ENCODE assay signal across 15 cellular contexts in genomic region chr3:179801263-179801662, GRCh38.
A peak's percentile ranks its signal among the peaks of the same experiment; 100 is the strongest.
DNase-seq lines count a peak whose midpoint lies in the region; ATAC-seq and TF ChIP-seq lines count a peak whose summit lies in the region.
"Had no signal": no experiment of that assay in that cellular context is flagged by ENCODE, and none has a peak within 500 bp of the region (broad histone marks: within the 10 kb centered on the region; RNA-seq: fewer than 3 reads in every experiment).

No MANE protein-coding gene starts in this region.

- ATAC-seq in left lung (peak; percentile 62), aorta (ENCODE audit: low FRiP score) (no peak), GM18861 (IDR thresholded peaks at IDR 0.05; ENCODE audit: unreplicated experiment) (no peak)
- no peak for ATAC-seq in natural killer cell treated with Interleukin-12 subunit alpha and Interleukin-12 subunit beta and Interleukin-15 and Interleukin-18, amount 100 ng/mL, for 72 hours
- ATAC-seq: naive thymus-derived CD4-positive, alpha-beta T cell had no signal

- H3K27ac Mint-ChIP-seq in natural killer cell treated with Interleukin-12 subunit alpha and Interleukin-12 subunit beta and Interleukin-15 and Interleukin-18, amount 100 ng/mL, for 72 hours, result no peak overlapping the region
- no peak overlapping the region for H3K27ac Mint-ChIP-seq in immature natural killer cell
- H3K27ac Mint-ChIP-seq: activated naive CD8-positive, alpha-beta T cell treated with anti-CD3 and anti-CD28 coated beads, Interleukin-2, amount 10 ng/mL, durations not matched to agents 7 days and 5 days; naive thymus-derived CD4-positive, alpha-beta T cell had no signal

- no peaks in the 10 kb centered on the region for H3K36me3 Mint-ChIP-seq in natural killer cell treated with Interleukin-12 subunit alpha and Interleukin-12 subunit beta and Interleukin-15 and Interleukin-18, amount 100 ng/mL, for 72 hours
- no peaks in the 10 kb centered on the region for H3K36me3 Mint-ChIP-seq in immature natural killer cell
- H3K36me3 Mint-ChIP-seq: activated naive CD8-positive, alpha-beta T cell treated with anti-CD3 and anti-CD28 coated beads, Interleukin-2, amount 10 ng/mL, durations not matched to agents 7 days and 5 days had no signal

- H3K4me1 ChIP-seq in left lung (no peaks in the 10 kb centered on the region), aorta (ENCODE audit: control insufficient read depth in 1 of 2, insufficient read depth in 2 of 2, low read length in 2 of 2) (no peaks in the 10 kb centered on the region)
- H3K4me1 ChIP-seq: transverse colon had no signal

- DNase-seq in AML-193 (lab: John Stamatoyannopoulos, UW) (peak; percentile 81 to 83), NB4 (ENCODE audit: low read depth) (peak; percentile 34), brain pericyte (ENCODE audit: low read depth, low spot score) (peak; percentile 15), left lung (no peak), aorta (no peak), immature natural killer cell (no peak)
- DNase-seq in natural killer cell treated with Interleukin-12 subunit alpha and Interleukin-12 subunit beta and Interleukin-15 and Interleukin-18, amount 100 ng/mL, for 72 hours (ENCODE audit: low spot score), result no peak
- DNase-seq: activated naive CD8-positive, alpha-beta T cell treated with anti-CD3 and anti-CD28 coated beads, Interleukin-2, amount 10 ng/mL, durations not matched to agents 7 days and 5 days; naive thymus-derived CD4-positive, alpha-beta T cell; NCI-H1694; T-helper 9 cell; transverse colon had no signal

- intact Hi-C loops in left lung (cut with DNase I) (no loop called here), aorta (cut with DNase I) (no loop called here)

- H3K9me3 Mint-ChIP-seq in natural killer cell treated with Interleukin-12 subunit alpha and Interleukin-12 subunit beta and Interleukin-15 and Interleukin-18, amount 100 ng/mL, for 72 hours, result no peaks in the 10 kb centered on the region
- no peaks in the 10 kb centered on the region for H3K9me3 Mint-ChIP-seq in immature natural killer cell
- H3K9me3 Mint-ChIP-seq: activated naive CD8-positive, alpha-beta T cell treated with anti-CD3 and anti-CD28 coated beads, Interleukin-2, amount 10 ng/mL, durations not matched to agents 7 days and 5 days; naive thymus-derived CD4-positive, alpha-beta T cell had no signal

- no peaks in the 10 kb centered on the region for H3K36me3 ChIP-seq in left lung
- no peaks in the 10 kb centered on the region for H3K36me3 ChIP-seq in aorta (ENCODE audit: control insufficient read depth in 1 of 2, insufficient read depth in 2 of 2, low read length in 1 of 2)
- H3K36me3 ChIP-seq: transverse colon had no signal

- H3K4me3 Mint-ChIP-seq in natural killer cell treated with Interleukin-12 subunit alpha and Interleukin-12 subunit beta and Interleukin-15 and Interleukin-18, amount 100 ng/mL, for 72 hours, result no peak overlapping the region
- no peak overlapping the region for H3K4me3 Mint-ChIP-seq in immature natural killer cell
- H3K4me3 Mint-ChIP-seq: activated naive CD8-positive, alpha-beta T cell treated with anti-CD3 and anti-CD28 coated beads, Interleukin-2, amount 10 ng/mL, durations not matched to agents 7 days and 5 days; naive thymus-derived CD4-positive, alpha-beta T cell had no signal

- H3K27ac ChIP-seq in left lung (no peak overlapping the region), aorta (ENCODE audit: low read depth in 1 of 2, low read length in 2 of 2) (no peak overlapping the region)
- H3K27ac ChIP-seq: C4-2B, transverse colon had no signal

- no peak for TF ChIP-seq POLR2A in NB4 (IDR thresholded peaks at IDR 0.05; ENCODE audit: extremely low read depth, insufficient read length)

- H3K4me3 ChIP-seq in NB4 (ENCODE audit: low read depth, low read length) (no peak overlapping the region), left lung (no peak overlapping the region), aorta (ENCODE audit: low read length in 2 of 2) (no peak overlapping the region)
- H3K4me3 ChIP-seq: skin epidermis, transverse colon had no signal

- H3K27me3 ChIP-seq in left lung (peaks cover 0 to 4% of the 10 kb centered on the region in 2 donors), aorta (ENCODE audit: control insufficient read depth in 1 of 2, insufficient read depth in 2 of 2, low read length in 1 of 2) (no peaks in the 10 kb centered on the region)

- no peaks in the 10 kb centered on the region for H3K4me1 Mint-ChIP-seq in natural killer cell treated with Interleukin-12 subunit alpha and Interleukin-12 subunit beta and Interleukin-15 and Interleukin-18, amount 100 ng/mL, for 72 hours (ENCODE audit: low read depth in 2 of 2)
- no peaks in the 10 kb centered on the region for H3K4me1 Mint-ChIP-seq in immature natural killer cell

- peaks cover 9 to 11% of the 10 kb centered on the region in 2 donors for H3K27me3 Mint-ChIP-seq in natural killer cell treated with Interleukin-12 subunit alpha and Interleukin-12 subunit beta and Interleukin-15 and Interleukin-18, amount 100 ng/mL, for 72 hours
- H3K27me3 Mint-ChIP-seq in immature natural killer cell (ENCODE audit: low read depth in 3 of 3), result peaks cover 3 to 6% (median 3%) of the 10 kb centered on the region in 3 donors

- H3K9me3 ChIP-seq in left lung (no peaks in the 10 kb centered on the region), aorta (ENCODE audit: control insufficient read depth, low read length) (no peaks in the 10 kb centered on the region)
- H3K9me3 ChIP-seq: transverse colon had no signal

- no peak for TF ChIP-seq CTCF in NB4 (IDR thresholded peaks at IDR 0.05; ENCODE audit: low read depth, low read length)
- no peak for TF ChIP-seq CTCF in left lung (IDR thresholded peaks at IDR 0.05)

Comparison
In these comparisons a context has a peak if more than half of its experiments do, and no peak if none do; other contexts are left out.
1. DNase-seq: peak in AML-193 (2 of 2), NB4 (single experiment) and brain pericyte (single experiment); none in left lung (0 of 2), natural killer cell treated with Interleukin-12 subunit alpha and Interleukin-12 subunit beta and Interleukin-15 and Interleukin-18, amount 100 ng/mL, for 72 hours (single experiment), aorta (0 of 2) and immature natural killer cell (0 of 3).